7 cellular contexts compared by ENCODE assay signal in the genomic region with DNA sequence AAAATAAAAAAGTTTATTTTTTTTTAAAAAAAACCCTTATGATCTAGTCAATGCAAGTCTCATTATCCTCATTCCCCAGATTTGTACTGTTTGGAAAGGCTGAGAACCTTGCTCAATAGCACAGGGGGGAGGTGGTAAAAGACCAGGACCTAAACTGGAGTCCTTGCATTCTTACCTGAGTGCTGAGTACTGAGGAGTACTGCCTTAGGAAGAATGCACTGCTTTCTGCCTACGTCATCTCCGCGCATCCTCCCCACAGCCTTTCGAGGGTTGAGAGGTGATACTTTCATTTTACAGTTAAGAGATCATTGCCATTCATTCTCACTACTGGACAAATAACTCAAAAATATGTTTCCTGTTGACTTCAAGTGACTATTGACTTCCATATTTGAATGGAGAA.
DNase-seq lines count a peak whose midpoint lies in the region; ATAC-seq and TF ChIP-seq lines count a peak whose summit lies in the region.

No MANE protein-coding gene starts in this region.

- TF ChIP-seq CTCF in IMR-90 (conservative IDR thresholded peaks at IDR 0.05; ENCODE audit: low read depth, low read length) (no peak), vagina (IDR thresholded peaks at IDR 0.05) (no peak)

- H2AK5ac ChIP-seq in IMR-90 (ENCODE audit: low read depth, low read length) = no peak overlapping the region

- H3K79me1 ChIP-seq in IMR-90 (ENCODE audit: low read depth in 1 of 2, low read length in 2 of 2) = peaks cover 18 to 59% of the 10 kb centered on the region in 2 experiments

- no peaks in the 10 kb centered on the region for H3K27me3 ChIP-seq in IMR-90 (ENCODE audit: control insufficient read depth, insufficient read depth, low read length)
- H3K27me3 ChIP-seq in vagina = no peaks in the 10 kb centered on the region

- H3K56ac ChIP-seq in IMR-90 (ENCODE audit: extremely low read depth, insufficient read depth, low read length) = no peak overlapping the region

- H3K9ac ChIP-seq in IMR-90 (ENCODE audit: low read depth, low read length) = no peak overlapping the region

- TF ChIP-seq RAD21 in IMR-90 (IDR thresholded peaks at IDR 0.05; ENCODE audit: low read length) = no peak

- H2BK5ac ChIP-seq in IMR-90 (ENCODE audit: low read depth, low read length, poor library complexity, severe bottlenecking) = peak overlapping the region; percentile 77

- peak overlapping the region; percentile 83 for H2BK20ac ChIP-seq in IMR-90 (ENCODE audit: low read depth, low read length)

- no peak overlapping the region for H2AK9ac ChIP-seq in IMR-90 (replicated peaks; ENCODE audit: low read depth, low read length, poor library complexity)

- H4K91ac ChIP-seq in IMR-90 (ENCODE audit: insufficient read depth, low read depth, low read length) = peak overlapping the region; percentile 23; the same call in 1 of the 2 replicates

- peak overlapping the region; percentile 63; the same call in 1 of the 2 replicates for H2BK120ac ChIP-seq in IMR-90 (ENCODE audit: low read depth, low read length)

- peak overlapping the region; percentile 42; the same call in 1 of the 2 replicates for H3K18ac ChIP-seq in IMR-90 (ENCODE audit: low read depth, low read length)

- ATAC-seq in GM21381 (IDR thresholded peaks at IDR 0.05; ENCODE audit: unreplicated experiment) = peak; percentile 84
- ATAC-seq in IMR-90 (ENCODE audit: low read depth) = no peak
- no peak for ATAC-seq in HG03196 (IDR thresholded peaks at IDR 0.05; ENCODE audit: unreplicated experiment)

- H2AFZ ChIP-seq in IMR-90 (replicated peaks; ENCODE audit: low read length, poor library complexity) = no peak overlapping the region

- H3K36me3 ChIP-seq in IMR-90 (ENCODE audit: control insufficient read depth, insufficient read depth, low read length) (no peaks in the 10 kb centered on the region; the same call in 1 of the 2 replicates), vagina (no peaks in the 10 kb centered on the region)

- WGBS in IMR-90 (ENCODE audit: extremely low coverage in 2 of 2, insufficient read length in 1 of 2), 2 experiments = no CpG with 5 or more reads among the region's 4 CpGs

- H4K8ac ChIP-seq in IMR-90 (ENCODE audit: low read depth in 2 of 2, low read length in 2 of 2) = peak overlapping the region in 1 of 2 experiments; percentile 19; a peak in 2 of 4 replicates

- dilution Hi-C loops in IMR-90 (cut with HindIII; ENCODE audit: low sequenced_read_pairs, unreplicated experiment) = no loop called here

- peak overlapping the region; percentile 70; the same call in 1 of the 2 replicates for H3K14ac ChIP-seq in IMR-90 (replicated peaks; ENCODE audit: low read depth, low read length)

- H4K5ac ChIP-seq in IMR-90 (ENCODE audit: low read depth, low read length) = no peak overlapping the region

- H3K4me3 ChIP-seq in IMR-90 (ENCODE audit: insufficient read depth, low read depth, low read length) = no peak overlapping the region
- H3K4me3 ChIP-seq in vagina = no peak overlapping the region

- peak overlapping the region; percentile 69; the same call in 1 of the 3 replicates for H2BK15ac ChIP-seq in IMR-90 (ENCODE audit: low read depth, low read length)

- CTCF ChIA-PET in IMR-90 (lab: Yijun Ruan, JAX) = interaction anchor here (0.9 kb wide), 1 partner anchor 35 kb away, joined by 3 read pairs; no protein-coding TSS in a partner anchor

- BruUV-seq in IMR-90 (replicated peaks; lab: Mats Ljungman, UMichigan) = no TSS peak

- TF ChIP-seq POLR2A in IMR-90 (IDR thresholded peaks at IDR 0.05; ENCODE audit: low read depth, low read length) = no peak
- no peak for TF ChIP-seq POLR2A in vagina (IDR thresholded peaks at IDR 0.05)

- in situ Hi-C loops in IMR-90 (cut with MboI; ENCODE audit: low sequenced_read_pairs) = no loop called here

- H3K4me2 ChIP-seq in IMR-90 (ENCODE audit: low read depth, low read length) = 0 out of 2 replicates have a peak overlapping the region, but pooled peaks have one; percentile 28

- no peak for DNase-seq in IMR-90
- peak; percentile 47 for DNase-seq in central memory CD4-positive, alpha-beta T cell
- peak; percentile 8 to 21 for DNase-seq in stimulated activated CD8-positive, alpha-beta memory T cell treated with anti-CD3 and anti-CD28 coated beads, Interleukin-4, amount 100 ng/mL, for 1 hour (ENCODE audit: low read depth in 2 of 2, low spot score in 1 of 2)
- no peak for DNase-seq in vagina (ENCODE audit: extremely low spot score in 2 of 2)
- DNase-seq in NCI-H2227 (lab: John Stamatoyannopoulos, UW; ENCODE audit: unreplicated experiment) = no peak

- H3K23ac ChIP-seq in IMR-90 (ENCODE audit: low read depth, low read length) = peak overlapping the region; percentile 44; the same call in 1 of the 2 replicates

- H3K27ac ChIP-seq in IMR-90 (ENCODE audit: insufficient read depth, low read length) (0 out of 2 replicates have a peak overlapping the region, but pooled peaks have one; percentile 20), vagina (no peak overlapping the region)

- POLR2A ChIA-PET in IMR-90 (lab: Charles Lee; ENCODE audit: unreplicated experiment) = no interaction called here

- H3K9me3 ChIP-seq in IMR-90 (ENCODE audit: control insufficient read depth, insufficient read depth, low read length) (no peaks in the 10 kb centered on the region), vagina (no peaks in the 10 kb centered on the region)

- intact Hi-C loops in IMR-90 (cut with micrococcal nuclease) (loop anchor here (5.0 kb wide), 2 partner anchors 38 to 42 kb away; no protein-coding TSS in a partner anchor), vagina (cut with DNase I) (no loop called here)

- peak overlapping the region; percentile 70 for H3K4ac ChIP-seq in IMR-90 (ENCODE audit: low read depth, low read length)

- H3K4me1 ChIP-seq in IMR-90 (ENCODE audit: control insufficient read depth, insufficient read depth, low read length) (peaks cover 25% of the 10 kb centered on the region), vagina (peaks cover 27% of the 10 kb centered on the region)

- H3K9me1 ChIP-seq in IMR-90 (ENCODE audit: insufficient read depth, low read length) = peaks cover 7% of the 10 kb centered on the region

- no peaks in the 10 kb centered on the region for H4K20me1 ChIP-seq in IMR-90 (ENCODE audit: insufficient read depth, low read length)

TF ChIP-seq in IMR-90, 13 proteins besides CTCF, POLR2A, EP300 and RAD21:
- no peak for TF ChIP-seq CHD1 (IDR thresholded peaks at IDR 0.05; ENCODE audit: low read depth, low read length)
- no peak for TF ChIP-seq RCOR1 (IDR thresholded peaks at IDR 0.05; ENCODE audit: insufficient replicate concordance, low read length)
- no peak for TF ChIP-seq BHLHE40 (IDR thresholded peaks at IDR 0.05; ENCODE audit: low read depth, low read length)
- TF ChIP-seq MXI1 (IDR thresholded peaks at IDR 0.05; ENCODE audit: borderline replicate concordance, low read depth, low read length) = no peak

Comparison
In these comparisons a context has a peak if more than half of its experiments do, and no peak if none do; other contexts are left out.
1. DNase-seq: peak in central memory CD4-positive, alpha-beta T cell (single experiment) and stimulated activated CD8-positive, alpha-beta memory T cell treated with anti-CD3 and anti-CD28 coated beads, Interleukin-4, amount 100 ng/mL, for 1 hour (2 of 2); none in IMR-90 (single experiment), vagina (0 of 2) and NCI-H2227 (single experiment).